ENCODE assay signal across 8 cellular contexts in genomic region chr4:165207016-165207430, GRCh38. TPM values are rescaled to one million over a fixed set of nuclear protein-coding genes. Genes with fewer than 3 reads are reported as not detected.
DNase-seq lines count a peak whose midpoint lies in the region; ATAC-seq and TF ChIP-seq lines count a peak whose summit lies in the region.

No MANE protein-coding gene starts in this region.

- no peak for TF ChIP-seq CTCF in choroid plexus epithelial cell (conservative IDR thresholded peaks at IDR 0.05; ENCODE audit: low read depth, low read length)
- no peak for TF ChIP-seq CTCF in lung (IDR thresholded peaks at IDR 0.05; ENCODE audit: control extremely low read depth, extremely low read depth)
- TF ChIP-seq CTCF in tibial artery (IDR thresholded peaks at IDR 0.05) = no peak

- H3K4me3 ChIP-seq in NT2/D1 (ENCODE audit: insufficient read length, low read depth) = peak overlapping the region; percentile 74
- peak overlapping the region; percentile 80 for H3K4me3 ChIP-seq in choroid plexus epithelial cell (ENCODE audit: low read depth, low read length)
- H3K4me3 ChIP-seq in lung = peak overlapping the region; percentile 61
- peak overlapping the region; percentile 68 to 70 for H3K4me3 ChIP-seq in tibial artery

- WGBS in lung, 2 donors = 0 to 1% methylated on average over 26 to 28 of the region's 28 CpGs

- peaks cover 3% of the 10 kb centered on the region for H3K4me1 ChIP-seq in NT2/D1 (ENCODE audit: insufficient read depth, insufficient read length)
- H3K4me1 ChIP-seq in lung (ENCODE audit: control insufficient read depth in 2 of 2, insufficient read depth in 2 of 2, low read length in 2 of 2) = peaks cover 2 to 7% of the 10 kb centered on the region in 2 donors
- H3K4me1 ChIP-seq in tibial artery = peaks cover 0 to 22% (median 12%) of the 10 kb centered on the region in 4 donors

- H3K27me3 ChIP-seq in NT2/D1 (ENCODE audit: insufficient read depth, insufficient read length) = peaks cover 34% of the 10 kb centered on the region
- no peaks in the 10 kb centered on the region for H3K27me3 ChIP-seq in lung (ENCODE audit: control insufficient read depth, insufficient read depth)
- no peaks in the 10 kb centered on the region for H3K27me3 ChIP-seq in tibial artery

- no peaks in the 10 kb centered on the region for H3K9me3 ChIP-seq in NT2/D1 (ENCODE audit: insufficient read depth, low read length)
- no peaks in the 10 kb centered on the region for H3K9me3 ChIP-seq in lung (ENCODE audit: control insufficient read depth in 2 of 2, insufficient read depth in 1 of 2, low read length in 1 of 2)
- H3K9me3 ChIP-seq in tibial artery = no peaks in the 10 kb centered on the region

- peak overlapping the region; percentile 56 for H3K9ac ChIP-seq in NT2/D1 (ENCODE audit: insufficient read length, low read depth)

- intact Hi-C loops in tibial artery (cut with DNase I; ENCODE audit: low total_unique reads) = no loop called here

- ATAC-seq in GM18502 (IDR thresholded peaks at IDR 0.05; ENCODE audit: poor library complexity, unreplicated experiment) (peak; percentile 34), HG02870 (IDR thresholded peaks at IDR 0.05; ENCODE audit: unreplicated experiment) (peak; percentile 26), lung (ENCODE audit: insufficient read depth, low FRiP score) (peak; percentile 6)

- H3K36me3 ChIP-seq in NT2/D1 (ENCODE audit: insufficient read depth, insufficient read length, low read length) (no peaks in the 10 kb centered on the region), lung (ENCODE audit: control insufficient read depth in 2 of 2, insufficient read depth in 2 of 2, low read length in 2 of 2) (no peaks in the 10 kb centered on the region), tibial artery (no peaks in the 10 kb centered on the region)

- H3K27ac ChIP-seq in lung (ENCODE audit: low read depth in 1 of 2, low read length in 1 of 2) (peak overlapping the region; percentile 85 to 87), tibial artery (peak overlapping the region; percentile 67 to 78)

- DNase-seq in AG08396 (ENCODE audit: low spot score) (peak; percentile 27), NT2/D1 (ENCODE audit: low read depth, low spot score) (no peak), choroid plexus epithelial cell (ENCODE audit: low read depth) (peak; percentile 41), lung (ENCODE audit: low spot score) (no peak), tibial artery (no peak), ureter (ENCODE audit: low spot score) (no peak)

RNA-seq across cellular contexts. Expression of gene KLHL2, which starts 0.3 kb away (rescaled TPM):
- total RNA-seq in lung (10 to 100 TPM; 25.0 to 43.0 TPM), ureter (23.7 TPM)
- polyA plus RNA-seq in lung = 10 to 100 TPM; 17.3 to 42.5 TPM

Comparison
In these comparisons a context has a peak if more than half of its experiments do, and no peak if none do; other contexts are left out.
1. DNase-seq: peak in AG08396 (single experiment) and choroid plexus epithelial cell (single experiment); none in NT2/D1 (single experiment), lung (single experiment), tibial artery (0 of 2) and ureter (single experiment).
2. Peak in every context shown above with its lines, with median percentiles within 50 percentile points of each other: ATAC-seq and H3K4me3 ChIP-seq.